ENCODE assay signal across 2 cellular contexts in the genomic region with DNA sequence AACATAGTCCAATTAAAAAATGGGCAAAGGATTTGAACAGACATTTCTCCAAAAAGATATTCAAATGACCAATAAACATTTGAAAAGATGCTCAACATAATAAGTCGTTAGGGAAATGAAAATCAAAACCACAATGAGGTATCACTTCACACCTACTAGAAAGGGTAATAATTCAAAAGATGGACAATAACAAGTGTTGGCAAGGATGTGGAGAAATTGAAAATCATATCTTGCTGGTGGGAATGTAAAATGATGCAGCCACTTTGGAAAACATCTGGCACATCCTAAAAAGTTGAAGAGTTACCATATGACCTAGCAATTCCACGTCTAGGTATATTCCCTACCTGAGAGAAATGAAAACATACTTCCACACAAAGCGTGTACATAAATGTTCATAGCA.
TF ChIP-seq lines count a peak whose summit lies in the region.

No MANE protein-coding gene starts in this region.

TF ChIP-seq in HCT116, 20 proteins besides CTCF, POLR2A, EP300 and RAD21:
- TF ChIP-seq ZBTB33 (IDR thresholded peaks at IDR 0.05; ENCODE audit: extremely low read depth, insufficient replicate concordance, low read length) (no peak), SRF (IDR thresholded peaks at IDR 0.05; ENCODE audit: low read depth) (no peak), EZH2phosphoT487 (IDR thresholded peaks at IDR 0.05; ENCODE audit: borderline replicate concordance) (no peak), CEBPB (IDR thresholded peaks at IDR 0.05; ENCODE audit: low read depth) (no peak), JUND (IDR thresholded peaks at IDR 0.05) (no peak), ELF1 (IDR thresholded peaks at IDR 0.05; ENCODE audit: borderline replicate concordance, low read depth) (no peak), EZH2 (IDR thresholded peaks at IDR 0.05) (no peak), MAX (IDR thresholded peaks at IDR 0.05) (no peak), SIN3A (IDR thresholded peaks at IDR 0.05; ENCODE audit: low read depth) (no peak), POLR2AphosphoS5 (IDR thresholded peaks at IDR 0.05; ENCODE audit: low read depth, low read length) (no peak), FOSL1 (IDR thresholded peaks at IDR 0.05; ENCODE audit: low read depth) (no peak), CBX3 (IDR thresholded peaks at IDR 0.05; ENCODE audit: low read depth) (no peak), ZFX (IDR thresholded peaks at IDR 0.05) (no peak), TCF7L2 (IDR thresholded peaks at IDR 0.05; ENCODE audit: borderline replicate concordance, extremely low read depth, insufficient read depth, insufficient read length) (no peak)

TF ChIP-seq in neural cell, 6 proteins besides CTCF, POLR2A, EP300 and RAD21 (continued from another document):
- TF ChIP-seq MXI1 (conservative IDR thresholded peaks at IDR 0.05; ENCODE audit: poor library complexity, severe bottlenecking) (no peak), EZH2 (IDR thresholded peaks at IDR 0.05; ENCODE audit: borderline replicate concordance, insufficient read depth, low read length, poor library complexity, severe bottlenecking) (no peak)
